ENCODE assay signal across 2 cellular contexts in genomic region chr10:102633282-102633681, GRCh38.
A peak's percentile ranks its signal among the peaks of the same experiment; 100 is the strongest.
TF ChIP-seq lines count a peak whose summit lies in the region.

No MANE protein-coding gene starts in this region.

TF ChIP-seq in liver, 16 proteins besides CTCF, POLR2A, EP300 and RAD21:
- TF ChIP-seq MAX (IDR thresholded peaks at IDR 0.05) (peak; percentile 28), NR2F2 (IDR thresholded peaks at IDR 0.05) (peak; percentile 87), FOXA1 (IDR thresholded peaks at IDR 0.05) (no peak), JUND (IDR thresholded peaks at IDR 0.05) (peak in 1 of 2 donors; percentile 63), ATF3 (IDR thresholded peaks at IDR 0.05) (no peak)

TF ChIP-seq in HepG2, 621 proteins besides CTCF, POLR2A, EP300 and RAD21 (continued from another document):
- TF ChIP-seq MNT (IDR thresholded peaks at IDR 0.05) (no peak), ZNF503 (CRISPR knock-in tag; IDR thresholded peaks at IDR 0.05) (no peak), HIVEP1 (CRISPR knock-in tag; IDR thresholded peaks at IDR 0.05) (no peak), ELF4 (CRISPR knock-in tag; IDR thresholded peaks at IDR 0.05; ENCODE audit: borderline replicate concordance) (no peak), ARID5B (CRISPR knock-in tag; IDR thresholded peaks at IDR 0.05) (no peak), ZNF281 (CRISPR knock-in tag; IDR thresholded peaks at IDR 0.05; ENCODE audit: borderline replicate concordance) (no peak), ZNF83 (CRISPR knock-in tag; IDR thresholded peaks at IDR 0.05; ENCODE audit: borderline replicate concordance) (no peak), PPARG (CRISPR knock-in tag; conservative IDR thresholded peaks at IDR 0.05) (no peak), ATRX (CRISPR knock-in tag; IDR thresholded peaks at IDR 0.05; ENCODE audit: borderline replicate concordance) (no peak), ZNF563 (CRISPR knock-in tag; IDR thresholded peaks at IDR 0.05) (no peak), ZNF414 (CRISPR knock-in tag; IDR thresholded peaks at IDR 0.05) (no peak), REXO4 (CRISPR knock-in tag; IDR thresholded peaks at IDR 0.05; ENCODE audit: borderline replicate concordance) (no peak), NR2F1 (CRISPR knock-in tag; IDR thresholded peaks at IDR 0.05) (no peak)
